19 cellular contexts compared by ENCODE assay signal in the genomic region with DNA sequence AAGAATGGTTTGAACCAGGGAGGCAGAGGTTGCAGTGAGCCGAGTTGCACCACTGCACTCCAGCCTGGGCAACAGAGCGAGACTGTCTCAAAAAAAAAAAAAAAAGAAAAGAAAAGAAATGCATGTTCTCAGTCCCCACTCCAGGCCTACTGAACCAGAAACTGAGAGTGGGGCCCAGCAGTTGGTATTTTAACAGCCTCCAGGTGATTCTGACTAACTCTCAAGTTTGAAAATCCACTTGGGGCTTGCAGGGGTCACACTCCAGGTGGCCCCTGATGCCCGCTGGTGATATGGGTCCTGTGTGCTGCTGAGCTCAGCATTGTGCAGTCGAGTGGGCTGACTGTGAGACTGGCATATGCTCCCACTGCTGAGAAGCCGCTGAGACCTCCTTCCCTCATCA.
A peak's percentile ranks its signal among the peaks of the same experiment; 100 is the strongest.
DNase-seq lines count a peak whose midpoint lies in the region; ATAC-seq, FAIRE-seq and TF ChIP-seq lines count a peak whose summit lies in the region.
"Had no signal": no experiment of that assay in that cellular context is flagged by ENCODE, and none has a peak within 500 bp of the region (broad histone marks: within the 10 kb centered on the region; RNA-seq: fewer than 3 reads in every experiment).

No MANE protein-coding gene starts in this region.

- no peak overlapping the region for H3K18ac ChIP-seq in H9 (ENCODE audit: insufficient read length, low read depth, low read length)
- H3K18ac ChIP-seq in H1 (ENCODE audit: extremely low read depth, low read length) = 0 out of 2 replicates have a peak overlapping the region, but pooled peaks have one; percentile 9

- H3K27ac ChIP-seq in H9 (ENCODE audit: insufficient read length, low read depth, low read length) = no peak overlapping the region
- no peak overlapping the region for H3K27ac ChIP-seq in H1 (ENCODE audit: low read depth, low read length)
- peak overlapping the region; percentile 31 to 47 (median 44) for H3K27ac ChIP-seq in thyroid gland
- H3K27ac ChIP-seq: HL-60, KMS-11 had no signal

- H4K91ac ChIP-seq in H9 (ENCODE audit: insufficient read length, low read depth, low read length) (no peak overlapping the region), H1 (replicated peaks; ENCODE audit: insufficient read length, low read length) (peak overlapping the region; percentile 82)

- H3K79me1 ChIP-seq in H9 (ENCODE audit: insufficient read depth, low read depth, low read length, poor library complexity, severe bottlenecking) (no peaks in the 10 kb centered on the region), H1 (ENCODE audit: low read depth, low read length) (no peaks in the 10 kb centered on the region)

- H2AFZ ChIP-seq in H9 (ENCODE audit: low read length) (no peak overlapping the region), H1 (ENCODE audit: low read length) (no peak overlapping the region)

- peaks cover 0 to 7% (median 5%) of the 10 kb centered on the region in 3 experiments; a peak in 3 of 7 replicates for H3K36me3 Mint-ChIP-seq in H9 (ENCODE audit: insufficient read depth in 1 of 3, low read depth in 3 of 3)
- H3K36me3 Mint-ChIP-seq: CD4-positive, CD25-positive, alpha-beta regulatory T cell had no signal

- H2BK12ac ChIP-seq in H9 (ENCODE audit: insufficient read length, low read depth, low read length) = no peak overlapping the region
- H2BK12ac ChIP-seq in H1 (ENCODE audit: low read depth, low read length) = peak overlapping the region; percentile 88; the same call in 1 of the 2 replicates

- H3K4me2 ChIP-seq in H9 (ENCODE audit: insufficient read depth, insufficient read length, low read length) (no peak overlapping the region), H1 (ENCODE audit: insufficient read depth in 1 of 2, low read depth in 2 of 2, low read length in 2 of 2) (no peak overlapping the region)
- H3K4me2 ChIP-seq: GM23338, KMS-11 had no signal

- H2AK5ac ChIP-seq in H9 (ENCODE audit: insufficient read length, low read length) (no peak overlapping the region), H1 (ENCODE audit: low read depth, low read length) (peak overlapping the region; percentile 57; the same call in 1 of the 2 replicates)

- H3K4ac ChIP-seq in H9 (ENCODE audit: low read depth, low read length) = no peak overlapping the region
- H3K4ac ChIP-seq in H1 (replicated peaks; ENCODE audit: insufficient read length, low read depth, low read length) = no peak overlapping the region

- no peak overlapping the region for H3K14ac ChIP-seq in H9 (ENCODE audit: insufficient read depth, low read length)
- H3K14ac ChIP-seq in H1 (ENCODE audit: insufficient read length) = no peak overlapping the region

- no peaks in the 10 kb centered on the region for H3K36me3 ChIP-seq in H1 (ENCODE audit: control insufficient read depth in 2 of 4, insufficient read depth in 4 of 4, low read length in 3 of 4)
- no peaks in the 10 kb centered on the region for H3K36me3 ChIP-seq in thyroid gland
- H3K36me3 ChIP-seq: HAP-1 had no signal

- peak overlapping the region in 2 of 3 experiments; percentile 21 to 37; a peak in 2 of 7 replicates for H3K27ac Mint-ChIP-seq in H9
- H3K27ac Mint-ChIP-seq: B cell; CD4-positive, CD25-positive, alpha-beta regulatory T cell; GM23338 had no signal

- H3K9me3 ChIP-seq in H9 (ENCODE audit: control insufficient read depth, low read depth, low read length) = no peaks in the 10 kb centered on the region
- no peaks in the 10 kb centered on the region for H3K9me3 ChIP-seq in H1 (ENCODE audit: insufficient read depth in 2 of 2, low read depth in 1 of 2, low read length in 1 of 2)
- H3K9me3 ChIP-seq in thyroid gland = no peaks in the 10 kb centered on the region
- H3K9me3 ChIP-seq: Caco-2 had no signal

- H3K9me3 Mint-ChIP-seq in H9 = peaks cover 3 to 8% of the 10 kb centered on the region in 2 experiments; a peak in 3 of 5 replicates

- no peak overlapping the region for H3K23ac ChIP-seq in H9 (ENCODE audit: insufficient read length, low read depth, low read length)
- no peak overlapping the region for H3K23ac ChIP-seq in H1 (ENCODE audit: insufficient read length)

- no peaks in the 10 kb centered on the region for H3K27me3 Mint-ChIP-seq in H9 (ENCODE audit: low read depth)

- H4K5ac ChIP-seq in H9 (ENCODE audit: insufficient read length, low read depth, low read length) = no peak overlapping the region
- H4K5ac ChIP-seq in H1 (ENCODE audit: insufficient read length, low read depth, low read length) = no peak overlapping the region

- H3K27me3 ChIP-seq in H9 (ENCODE audit: insufficient read depth, low read length) = no peaks in the 10 kb centered on the region
- no peaks in the 10 kb centered on the region for H3K27me3 ChIP-seq in H1 (replicated peaks in 1 of 4; ENCODE audit: control insufficient read depth in 3 of 4, extremely low read depth in 1 of 4, insufficient read depth in 3 of 4, low read length in 3 of 4)
- no peaks in the 10 kb centered on the region for H3K27me3 ChIP-seq in thyroid gland

- TF ChIP-seq POLR2A in H1 (IDR thresholded peaks at IDR 0.05; ENCODE audit: control extremely low read depth in 1 of 2, low read depth in 2 of 2, low read length in 2 of 2) = no peak
- no peak for TF ChIP-seq POLR2A in thyroid gland (IDR thresholded peaks at IDR 0.05)

- H3K23me2 ChIP-seq in H9 (ENCODE audit: insufficient read length, low read depth, low read length, poor library complexity, severe bottlenecking) (peaks cover 2% of the 10 kb centered on the region), H1 (ENCODE audit: low read depth, low read length) (no peaks in the 10 kb centered on the region)

- TF ChIP-seq RAD21 in H1 (IDR thresholded peaks at IDR 0.05 in 1 of 2, conservative IDR thresholded peaks at IDR 0.05 in 1 of 2; ENCODE audit: low read depth in 2 of 2, low read length in 2 of 2) = no peak

- H3K56ac ChIP-seq in H9 (ENCODE audit: insufficient read length, low read depth, low read length) = no peak overlapping the region
- H3K56ac ChIP-seq in H1 (replicated peaks; ENCODE audit: insufficient read length, low read depth, low read length) = no peak overlapping the region

- FAIRE-seq in H1 (lab: Jason Lieb, UNC) = no peak
- FAIRE-seq: D721Med, GM12891, GM18507 had no signal

- H3T11ph ChIP-seq in H9 (ENCODE audit: low read length) = no peak overlapping the region

- H2BK5ac ChIP-seq in H9 (ENCODE audit: insufficient read length, low read length) (no peak overlapping the region), H1 (ENCODE audit: low read depth, low read length) (peak overlapping the region; percentile 83; the same call in 1 of the 2 replicates)

- H4K8ac ChIP-seq in H9 (replicated peaks; ENCODE audit: insufficient read length, low read depth, low read length) (no peak overlapping the region), H1 (ENCODE audit: extremely low read depth, insufficient read depth, low read length) (no peak overlapping the region; the same call in 1 of the 2 replicates)

- ATAC-seq in left lobe of liver = no peak
- ATAC-seq: GM23338 had no signal

- H3K9ac ChIP-seq in H9 (ENCODE audit: extremely low read depth, insufficient read length, low read length) = no peak overlapping the region
- no peak overlapping the region for H3K9ac ChIP-seq in H1 (replicated peaks in 1 of 4; ENCODE audit: extremely low read depth in 1 of 4, low read depth in 3 of 4, low read length in 3 of 4)
- H3K9ac ChIP-seq: KMS-11 had no signal

- intact Hi-C loops in thyroid gland (cut with DNase I) = no loop called here

- H3K4me3 ChIP-seq in H1 (ENCODE audit: extremely low read depth in 1 of 4, insufficient read depth in 2 of 4, low read depth in 3 of 4, low read length in 4 of 4) (no peak overlapping the region), thyroid gland (replicated peaks in 1 of 3) (no peak overlapping the region)
- H3K4me3 ChIP-seq: GM23338, HAP-1 had no signal

- peaks cover 42 to 49% of the 10 kb centered on the region in 2 experiments for H3K4me1 Mint-ChIP-seq in H9
- H3K4me1 Mint-ChIP-seq: B cell; CD4-positive, CD25-positive, alpha-beta regulatory T cell had no signal

- no peaks in the 10 kb centered on the region for H4K20me1 ChIP-seq in H9 (ENCODE audit: control insufficient read depth, insufficient read depth, insufficient read length)
- H4K20me1 ChIP-seq in H1 (replicated peaks in 1 of 2; ENCODE audit: control insufficient read depth in 1 of 2, insufficient read depth in 2 of 2, low read length in 2 of 2) = no peaks in the 10 kb centered on the region

- no peak for TF ChIP-seq CTCF in H9 (conservative IDR thresholded peaks at IDR 0.05)
- TF ChIP-seq CTCF in H1 (IDR thresholded peaks at IDR 0.05; ENCODE audit: control extremely low read depth in 1 of 3, insufficient read depth in 1 of 3, low read depth in 1 of 3, low read length in 3 of 3) = no peak
- TF ChIP-seq CTCF in thyroid gland (IDR thresholded peaks at IDR 0.05) = no peak

- POLR2A ChIA-PET in H1 (lab: Charles Lee; ENCODE audit: partially characterized antibody) = interaction anchor here (0.6 kb wide), 1 partner anchor 1209 kb away, joined by 3 read pairs; no protein-coding TSS in a partner anchor

- TF ChIP-seq EP300 in H1 (IDR thresholded peaks at IDR 0.05; ENCODE audit: borderline replicate concordance in 1 of 2, low read depth in 2 of 2, low read length in 2 of 2) = no peak

- H3K79me2 ChIP-seq in H9 (ENCODE audit: insufficient read depth, low read length) (no peaks in the 10 kb centered on the region), H1 (ENCODE audit: control insufficient read depth in 1 of 2, insufficient read depth in 2 of 2, low read length in 2 of 2) (no peaks in the 10 kb centered on the region)

- H2BK120ac ChIP-seq in H9 (ENCODE audit: low read depth, low read length, poor library complexity, severe bottlenecking) (no peak overlapping the region), H1 (replicated peaks; ENCODE audit: low read depth, low read length) (no peak overlapping the region)

- H2BK15ac ChIP-seq in H9 (ENCODE audit: low read depth, low read length) (no peak overlapping the region), H1 (ENCODE audit: low read length) (0 out of 2 replicates have a peak overlapping the region, but pooled peaks have one; percentile 63)

- H3K4me3 Mint-ChIP-seq in H9 = no peak overlapping the region
- H3K4me3 Mint-ChIP-seq: B cell; CD4-positive, CD25-positive, alpha-beta regulatory T cell; GM23338 had no signal

- H3K4me1 ChIP-seq in H9 (ENCODE audit: insufficient read depth, low read length) (peaks cover 5% of the 10 kb centered on the region; the same call in 1 of the 2 replicates), H1 (replicated peaks in 1 of 4; ENCODE audit: control insufficient read depth in 3 of 4, insufficient read depth in 4 of 4, low read length in 3 of 4) (peaks cover 4 to 25% (median 15%) of the 10 kb centered on the region in 4 experiments; a peak in 6 of 7 replicates), thyroid gland (peaks cover 16 to 18% of the 10 kb centered on the region in 2 donors)
- H3K4me1 ChIP-seq: Caco-2 had no signal

- CTCF ChIA-PET in H1 (lab: Charles Lee; ENCODE audit: partially characterized antibody) = interaction anchor here (1.4 to 2.9 kb wide), 2 partner anchors 8 to 58 kb away, joined by 4 to 17 read pairs; no protein-coding TSS in a partner anchor

- peak; percentile 18 for DNase-seq in DMS79 (lab: John Stamatoyannopoulos, UW)
- no peak for DNase-seq in H9
- no peak for DNase-seq in H1 (ENCODE audit: low read depth in 1 of 2, low spot score in 2 of 2)
- peak; percentile 66 to 67 for DNase-seq in thyroid gland
- DNase-seq in NCI-H1048 (lab: John Stamatoyannopoulos, UW) = no peak
- no peak for DNase-seq in left lobe of liver (ENCODE audit: low spot score)
- DNase-seq in SHP77 (lab: John Stamatoyannopoulos, UW) = no peak
- DNase-seq: C1 segment of cervical spinal cord; Caco-2; CD4-positive, CD25-positive, alpha-beta regulatory T cell; GF-D8 had no signal

- H2BK20ac ChIP-seq in H9 (ENCODE audit: low read depth, low read length, poor library complexity, severe bottlenecking) = no peak overlapping the region
- H2BK20ac ChIP-seq in H1 (ENCODE audit: low read length) = peak overlapping the region; percentile 99

- WGBS in H9 (ENCODE audit: extremely low coverage, insufficient read length, low lambda C conversion rate) = no CpG with 5 or more reads among the region's 5 CpGs
- 89% methylated on average over 3 of the region's 5 CpGs; no CpG with 5 or more reads in 1 of the 2 experiments for WGBS in H1 (ENCODE audit: extremely low coverage in 1 of 2, insufficient coverage in 1 of 2, insufficient read length in 1 of 2, insufficient replicate concordance in 2 of 2, low coverage in 1 of 2, low lambda C conversion rate in 2 of 2, missing lambda C conversion rate in 1 of 2), 2 experiments
- WGBS in thyroid gland, 2 donors = 28 to 41% methylated on average over 4 to 5 of the region's 5 CpGs

Comparison
In these comparisons a context has a peak if more than half of its experiments do, and no peak if none do; other contexts are left out.
1. DNase-seq: peak in DMS79 (single experiment) and thyroid gland (2 of 2); none in H9 (single experiment), H1 (0 of 2), NCI-H1048 (single experiment), left lobe of liver (single experiment) and SHP77 (0 of 2).
2. H3K27ac ChIP-seq: peak in thyroid gland (3 of 3); none in H9 (single experiment) and H1 (single experiment).